ENCODE assay signal across 13 cellular contexts in genomic region chr9:111866976-111867375, GRCh38. TPM values are rescaled to one million over a fixed set of nuclear protein-coding genes. Genes with fewer than 3 reads are reported as not detected.
DNase-seq lines count a peak whose midpoint lies in the region; ATAC-seq and TF ChIP-seq lines count a peak whose summit lies in the region.
"Had no signal": no experiment of that assay in that cellular context is flagged by ENCODE, and none has a peak within 500 bp of the region (broad histone marks: within the 10 kb centered on the region; RNA-seq: fewer than 3 reads in every experiment).

No MANE protein-coding gene starts in this region.

- POLR2A ChIA-PET in activated CD4-positive, alpha-beta T cell treated with anti-CD3 and anti-CD28 coated beads for 36 hours (lab: Charles Lee): no interaction called here
- POLR2A ChIA-PET in activated CD4-positive, alpha-beta T cell treated with anti-CD3 and anti-CD28 coated beads, Interleukin-2, amount 10 ng/mL, durations not matched to agents 7 days and 5 days (lab: Charles Lee): no interaction called here
- POLR2A ChIA-PET in PC-3 (lab: Charles Lee; ENCODE audit: unreplicated experiment): no interaction called here

- H3K9ac ChIP-seq in PC-3 (ENCODE audit: low read length): no peak overlapping the region

- DNase-seq in activated CD4-positive, alpha-beta T cell treated with anti-CD3 and anti-CD28 coated beads for 36 hours: no peak
- no peak for DNase-seq in activated CD4-positive, alpha-beta T cell treated with anti-CD3 and anti-CD28 coated beads, Interleukin-2, amount 10 ng/mL, durations not matched to agents 7 days and 5 days
- DNase-seq in PC-3 (peak; percentile 84), pulmonary artery endothelial cell (ENCODE audit: low read depth, low spot score) (peak; percentile 24), NCI-H2171 (lab: John Stamatoyannopoulos, UW) (no peak), NCI-H187 treated with DMSO at 0.1 percent for 48 hours (lab: John Stamatoyannopoulos, UW) (no peak)
- DNase-seq in central memory CD8-positive, alpha-beta T cell (ENCODE audit: low spot score in 2 of 2): no peak
- DNase-seq: activated CD4-positive, alpha-beta T cell treated with anti-CD3 and anti-CD28 coated beads, Interleukin-2, amount 50 U/mL, for 48 hours; AML-193; NCI-H1048; stomach had no signal

- CTCF ChIA-PET in activated CD4-positive, alpha-beta T cell treated with anti-CD3 and anti-CD28 coated beads for 36 hours (lab: Charles Lee): no interaction called here
- CTCF ChIA-PET in activated CD4-positive, alpha-beta T cell treated with anti-CD3 and anti-CD28 coated beads, Interleukin-2, amount 10 ng/mL, durations not matched to agents 7 days and 5 days (lab: Charles Lee): interaction anchor here (1.2 kb wide), 1 partner anchor 11 kb away, joined by 3 read pairs; no protein-coding TSS in a partner anchor
- CTCF ChIA-PET in PC-3 (lab: Charles Lee): no interaction called here

- H3K4me3 Mint-ChIP-seq in activated CD4-positive, alpha-beta T cell treated with anti-CD3 and anti-CD28 coated beads for 36 hours: no peak overlapping the region
- H3K4me3 Mint-ChIP-seq in activated CD4-positive, alpha-beta T cell treated with anti-CD3 and anti-CD28 coated beads, Interleukin-2, amount 10 ng/mL, durations not matched to agents 7 days and 5 days: no peak overlapping the region
- no peak overlapping the region for H3K4me3 Mint-ChIP-seq in central memory CD8-positive, alpha-beta T cell

- H3K9me3 Mint-ChIP-seq in activated CD4-positive, alpha-beta T cell treated with anti-CD3 and anti-CD28 coated beads for 36 hours (ENCODE audit: low read depth): peaks cover 7% of the 10 kb centered on the region
- H3K9me3 Mint-ChIP-seq in activated CD4-positive, alpha-beta T cell treated with anti-CD3 and anti-CD28 coated beads, Interleukin-2, amount 10 ng/mL, durations not matched to agents 7 days and 5 days: peaks cover 2% of the 10 kb centered on the region
- no peaks in the 10 kb centered on the region for H3K9me3 Mint-ChIP-seq in central memory CD8-positive, alpha-beta T cell

- H3K4me1 Mint-ChIP-seq in activated CD4-positive, alpha-beta T cell treated with anti-CD3 and anti-CD28 coated beads for 36 hours: peaks cover 13% of the 10 kb centered on the region
- peaks cover 8% of the 10 kb centered on the region for H3K4me1 Mint-ChIP-seq in activated CD4-positive, alpha-beta T cell treated with anti-CD3 and anti-CD28 coated beads, Interleukin-2, amount 10 ng/mL, durations not matched to agents 7 days and 5 days
- peaks cover 5% of the 10 kb centered on the region for H3K4me1 Mint-ChIP-seq in central memory CD8-positive, alpha-beta T cell

- no peaks in the 10 kb centered on the region for H3K27me3 Mint-ChIP-seq in activated CD4-positive, alpha-beta T cell treated with anti-CD3 and anti-CD28 coated beads for 36 hours
- peaks cover 2% of the 10 kb centered on the region for H3K27me3 Mint-ChIP-seq in activated CD4-positive, alpha-beta T cell treated with anti-CD3 and anti-CD28 coated beads, Interleukin-2, amount 10 ng/mL, durations not matched to agents 7 days and 5 days
- peaks cover 15% of the 10 kb centered on the region for H3K27me3 Mint-ChIP-seq in central memory CD8-positive, alpha-beta T cell

- H3K79me2 ChIP-seq in PC-3 (ENCODE audit: low read length): no peaks in the 10 kb centered on the region

- intact Hi-C loops in activated CD4-positive, alpha-beta T cell treated with anti-CD3 and anti-CD28 coated beads for 36 hours (cut with DNase I, micrococcal nuclease): no loop called here
- intact Hi-C loops in PC-3 (cut with micrococcal nuclease): no loop called here

- H3K9me2 ChIP-seq in PC-3 (replicated peaks; ENCODE audit: low read length): no peaks in the 10 kb centered on the region

- peaks cover 17% of the 10 kb centered on the region; the same call in 1 of the 2 replicates for H3K4me1 ChIP-seq in PC-3 (ENCODE audit: insufficient read depth, low read length)
- H3K4me1 ChIP-seq: ascending aorta had no signal

- no peaks in the 10 kb centered on the region for H3K9me3 ChIP-seq in PC-3 (ENCODE audit: low read length)
- H3K9me3 ChIP-seq: ascending aorta, stomach had no signal

- no peak overlapping the region for H3K4me3 ChIP-seq in PC-3 (ENCODE audit: low read length)
- H3K4me3 ChIP-seq: ascending aorta, stomach had no signal

- ATAC-seq in activated CD4-positive, alpha-beta T cell treated with anti-CD3 and anti-CD28 coated beads for 36 hours: peak; percentile 39
- peak; percentile 97 for ATAC-seq in PC-3
- peak; percentile 64 for ATAC-seq in central memory CD8-positive, alpha-beta T cell (replicated peaks; ENCODE audit: extremely low read depth, poor library complexity, severe bottlenecking)
- no peak for ATAC-seq in HG03139 (IDR thresholded peaks at IDR 0.05; ENCODE audit: unreplicated experiment)

- BruUV-seq in PC-3 (replicated peaks; lab: Mats Ljungman, UMichigan): no TSS peak

- no peaks in the 10 kb centered on the region for H4K20me1 ChIP-seq in PC-3 (ENCODE audit: low read length)

- 0 out of 2 replicates have a peak overlapping the region, but pooled peaks have one; percentile 42 for H3K4me2 ChIP-seq in PC-3 (ENCODE audit: low read length)

- TF ChIP-seq CTCF in PC-3 (conservative IDR thresholded peaks at IDR 0.05; ENCODE audit: low read depth, low read length): no peak

- H3K27me3 ChIP-seq in PC-3 (ENCODE audit: low read length): no peaks in the 10 kb centered on the region
- H3K27me3 ChIP-seq: ascending aorta, stomach had no signal

- peak overlapping the region; percentile 55 for H3K27ac ChIP-seq in PC-3 (ENCODE audit: low read length)
- H3K27ac ChIP-seq: ascending aorta, stomach had no signal

- peaks cover 1% of the 10 kb centered on the region for H3K36me3 Mint-ChIP-seq in activated CD4-positive, alpha-beta T cell treated with anti-CD3 and anti-CD28 coated beads for 36 hours (ENCODE audit: low read depth)
- peaks cover 2% of the 10 kb centered on the region for H3K36me3 Mint-ChIP-seq in activated CD4-positive, alpha-beta T cell treated with anti-CD3 and anti-CD28 coated beads, Interleukin-2, amount 10 ng/mL, durations not matched to agents 7 days and 5 days (ENCODE audit: low read depth)
- H3K36me3 Mint-ChIP-seq in central memory CD8-positive, alpha-beta T cell (ENCODE audit: insufficient read depth): no peaks in the 10 kb centered on the region

- no peaks in the 10 kb centered on the region for H3F3A ChIP-seq in PC-3 (ENCODE audit: low read length, unreplicated experiment)

- peak overlapping the region; percentile 8 for H3K27ac Mint-ChIP-seq in activated CD4-positive, alpha-beta T cell treated with anti-CD3 and anti-CD28 coated beads for 36 hours
- H3K27ac Mint-ChIP-seq in activated CD4-positive, alpha-beta T cell treated with anti-CD3 and anti-CD28 coated beads, Interleukin-2, amount 10 ng/mL, durations not matched to agents 7 days and 5 days: no peak overlapping the region
- H3K27ac Mint-ChIP-seq in central memory CD8-positive, alpha-beta T cell (ENCODE audit: low read depth): no peak overlapping the region

- no peaks in the 10 kb centered on the region for H3K36me3 ChIP-seq in PC-3 (ENCODE audit: low read depth, low read length)
- H3K36me3 ChIP-seq: ascending aorta, stomach had no signal

- H2AFZ ChIP-seq in PC-3 (ENCODE audit: low read length): no peak overlapping the region

RNA-seq across cellular contexts. Expression of gene UGCG, which starts 29.6 kb away (rescaled TPM):
- total RNA-seq in activated CD4-positive, alpha-beta T cell treated with anti-CD3 and anti-CD28 coated beads for 36 hours: 10 to 100 TPM; 12.7 to 14.2 TPM
- 10 to 100 TPM; 21.8 to 23.2 TPM for total RNA-seq in activated CD4-positive, alpha-beta T cell treated with anti-CD3 and anti-CD28 coated beads, Interleukin-2, amount 10 ng/mL, durations not matched to agents 7 days and 5 days
- total RNA-seq in PC-3 (2014; rRNA removed) (27.0 and 29.4 TPM in 2 replicates), pulmonary artery endothelial cell (46.5 and 68.3 TPM in 2 replicates)

Comparison
In these comparisons a context has a peak if more than half of its experiments do, and no peak if none do; other contexts are left out.
1. DNase-seq: peak in PC-3 (single experiment) and pulmonary artery endothelial cell (single experiment); none in activated CD4-positive, alpha-beta T cell treated with anti-CD3 and anti-CD28 coated beads for 36 hours (single experiment), activated CD4-positive, alpha-beta T cell treated with anti-CD3 and anti-CD28 coated beads, Interleukin-2, amount 10 ng/mL, durations not matched to agents 7 days and 5 days (single experiment), central memory CD8-positive, alpha-beta T cell (0 of 2), NCI-H2171 (single experiment) and NCI-H187 treated with DMSO at 0.1 percent for 48 hours (single experiment).